ENCODE assay signal across 19 cellular contexts in genomic region chr3:57753016-57753415, GRCh38.
"Had no signal": no experiment of that assay in that cellular context is flagged by ENCODE, and none has a peak within 500 bp of the region (broad histone marks: within the 10 kb centered on the region; RNA-seq: fewer than 3 reads in every experiment).

No MANE protein-coding gene starts in this region.

- H3K27me3 ChIP-seq: brain microvascular endothelial cell, heart right ventricle, right lobe of liver had no signal

- H3K4me3 ChIP-seq: coronary artery, heart right ventricle, right lobe of liver, thoracic aorta had no signal

- H2AFZ ChIP-seq: parathyroid adenoma had no signal

- ATAC-seq: activated CD8-positive, alpha-beta T cell treated with anti-CD3 and anti-CD28 coated beads for 36 hours; activated T-helper 17 cell treated with anti-CD3 and anti-CD28 coated beads, Interleukin-2, amount 50 U/mL, for 72 hours; heart right ventricle; left cardiac atrium; natural killer cell treated with Interleukin-12 subunit alpha and Interleukin-12 subunit beta and Interleukin-15 and Interleukin-18, amount 100 ng/mL, for 72 hours; right lobe of liver; stimulated activated effector memory CD8-positive, alpha-beta T cell treated with anti-CD3 and anti-CD28 coated beads, Interleukin-12 subunit alpha, Interleukin-12 subunit beta, amount 100 ng/mL, for 72 hours had no signal

- H3K36me3 ChIP-seq: brain microvascular endothelial cell, heart right ventricle, right lobe of liver, thoracic aorta had no signal

- H3K9me3 ChIP-seq: heart right ventricle, right lobe of liver, thoracic aorta had no signal

- DNase-seq: activated CD4-positive, alpha-beta T cell treated with anti-CD3 and anti-CD28 coated beads for 48 hours; activated CD4-positive, CD25-positive, alpha-beta regulatory T cell; activated CD8-positive, alpha-beta T cell treated with anti-CD3 and anti-CD28 coated beads for 36 hours; activated naive CD4-positive, alpha-beta T cell treated with anti-CD3 and anti-CD28 coated beads for 36 hours; activated T-cell treated with anti-CD3 and anti-CD28 coated beads, Interleukin-2, amount 50 U/mL, for 1 hour; aorta; brain microvascular endothelial cell; heart right ventricle; immature natural killer cell; left cardiac atrium; right lobe of liver; stimulated activated CD4-positive, alpha-beta T cell treated with anti-CD3 and anti-CD28 coated beads, Interleukin-4, amount 100 ng/mL, for 24 hours had no signal

- FAIRE-seq: endometrium had no signal

- H3K9ac ChIP-seq: parathyroid adenoma had no signal

- H3K27ac ChIP-seq: brain microvascular endothelial cell, coronary artery, heart right ventricle, parathyroid adenoma, right lobe of liver, thoracic aorta had no signal
